29 cellular contexts compared by ENCODE assay signal in the genomic region with DNA sequence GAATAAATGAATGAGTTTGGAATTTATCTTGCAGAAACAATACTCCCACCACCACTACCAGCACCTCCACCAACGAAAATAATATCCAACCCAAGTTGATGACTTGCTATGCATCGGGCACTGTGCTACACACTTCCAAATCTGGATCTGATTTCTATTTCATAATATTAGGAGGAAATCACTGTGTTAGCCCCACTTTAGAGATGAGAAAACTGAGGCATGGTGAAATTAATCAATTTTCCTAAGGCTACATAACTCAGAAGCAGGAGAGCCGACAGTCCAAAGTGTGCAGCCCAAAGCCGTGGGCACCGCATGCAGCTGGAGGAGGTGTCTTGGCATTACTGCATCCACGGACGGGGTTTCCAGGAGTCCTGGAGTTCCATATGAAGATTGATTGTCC. TPM values are rescaled to one million over a fixed set of nuclear protein-coding genes. Genes with fewer than 3 reads are reported as not detected.
"Had no signal": no experiment of that assay in that cellular context is flagged by ENCODE, and none has a peak within 500 bp of the region (broad histone marks: within the 10 kb centered on the region; RNA-seq: fewer than 3 reads in every experiment).

No MANE protein-coding gene starts in this region.

- H3K36me3 ChIP-seq: left ventricle myocardium inferior, prostate gland, tibial nerve, upper lobe of left lung, vagina had no signal

- H3K4me3 ChIP-seq: hepatocyte, left ventricle myocardium inferior, lung, mucosa of descending colon, prostate gland, smooth muscle cell, tibial nerve, upper lobe of left lung, vagina had no signal

- H3K9me3 ChIP-seq: left ventricle myocardium inferior, mucosa of descending colon, prostate gland, tibial nerve, upper lobe of left lung, vagina had no signal

- H3K9ac ChIP-seq: parathyroid adenoma had no signal

- H3K27ac ChIP-seq: hepatocyte, left ventricle myocardium inferior, parathyroid adenoma, prostate gland, tibial nerve, upper lobe of left lung, vagina had no signal

- ATAC-seq: mucosa of descending colon; naive thymus-derived CD4-positive, alpha-beta T cell; natural killer cell treated with Interleukin-12 subunit alpha and Interleukin-12 subunit beta and Interleukin-15 and Interleukin-18, amount 100 ng/mL, for 72 hours; right cardiac atrium; stimulated activated memory B cell treated with anti-CD40 and anti-IgM and Interleukin-4, amounts not matched to agents 10 μg/mL and 1 μg/mL and 100 μg/mL, for 72 hours; stimulated activated naive CD8-positive, alpha-beta T cell treated with anti-CD3 and anti-CD28 coated beads, Interleukin-15, amount 100 ng/mL, for 72 hours had no signal

- H2AFZ ChIP-seq: hepatocyte, parathyroid adenoma had no signal

- H3K4me3 Mint-ChIP-seq: naive thymus-derived CD4-positive, alpha-beta T cell; natural killer cell treated with Interleukin-12 subunit alpha and Interleukin-12 subunit beta and Interleukin-15 and Interleukin-18, amount 100 ng/mL, for 72 hours; neural crest cell; stimulated activated memory B cell treated with anti-CD40 and anti-IgM and Interleukin-4, amounts not matched to agents 10 μg/mL and 1 μg/mL and 100 μg/mL, for 72 hours; stimulated activated naive CD8-positive, alpha-beta T cell treated with anti-CD3 and anti-CD28 coated beads, Interleukin-15, amount 100 ng/mL, for 72 hours had no signal

- H3K36me3 Mint-ChIP-seq: naive thymus-derived CD4-positive, alpha-beta T cell; natural killer cell treated with Interleukin-12 subunit alpha and Interleukin-12 subunit beta and Interleukin-15 and Interleukin-18, amount 100 ng/mL, for 72 hours; stimulated activated memory B cell treated with anti-CD40 and anti-IgM and Interleukin-4, amounts not matched to agents 10 μg/mL and 1 μg/mL and 100 μg/mL, for 72 hours had no signal

- H3K4me1 ChIP-seq: parathyroid adenoma, prostate gland, upper lobe of left lung, vagina had no signal

- H3K4me1 Mint-ChIP-seq: naive thymus-derived CD4-positive, alpha-beta T cell; neural crest cell; stimulated activated naive CD8-positive, alpha-beta T cell treated with anti-CD3 and anti-CD28 coated beads, Interleukin-15, amount 100 ng/mL, for 72 hours had no signal

- H3K27me3 ChIP-seq: hepatocyte, upper lobe of left lung, vagina had no signal

- H3K79me2 ChIP-seq: hepatocyte, parathyroid adenoma had no signal

- DNase-seq: islet precursor cell; left ventricle myocardium inferior; mesendoderm; midbrain; mucosa of descending colon; naive thymus-derived CD4-positive, alpha-beta T cell; nucleus accumbens; retina; right cardiac atrium; stimulated activated CD4-positive, alpha-beta T cell treated with anti-CD3 and anti-CD28 coated beads, Interleukin-1b, Interleukin-23, amount 100 ng/mL, for 48 hours; stimulated activated CD4-positive, alpha-beta T cell treated with anti-CD3 and anti-CD28 coated beads, Interleukin-2, amount 100 ng/mL, for 48 hours; stimulated activated CD4-positive, alpha-beta T cell treated with anti-CD3 and anti-CD28 coated beads, Interleukin-4, amount 100 ng/mL, for 4 hours; stimulated activated CD8-positive, alpha-beta memory T cell treated with anti-CD3 and anti-CD28 coated beads, Interleukin-4, amount 100 ng/mL, for 48 hours; stimulated activated naive CD4-positive, alpha-beta T cell treated with Interleukin-2 at 50 U/mL for 16 hours; stimulated activated naive CD8-positive, alpha-beta T cell treated with anti-CD3 and anti-CD28 coated beads, Interleukin-15, amount 100 ng/mL, for 72 hours; substantia nigra; upper lobe of left lung had no signal

- H3K9me3 Mint-ChIP-seq: natural killer cell treated with Interleukin-12 subunit alpha and Interleukin-12 subunit beta and Interleukin-15 and Interleukin-18, amount 100 ng/mL, for 72 hours; neural crest cell; stimulated activated memory B cell treated with anti-CD40 and anti-IgM and Interleukin-4, amounts not matched to agents 10 μg/mL and 1 μg/mL and 100 μg/mL, for 72 hours; stimulated activated naive CD8-positive, alpha-beta T cell treated with anti-CD3 and anti-CD28 coated beads, Interleukin-15, amount 100 ng/mL, for 72 hours had no signal

- H3K4me2 ChIP-seq: hepatocyte, smooth muscle cell had no signal

RNA-seq across cellular contexts. Expression of a gene that starts 17.6 kb away (rescaled TPM):
- total RNA-seq: hepatocyte; myocyte; naive thymus-derived CD4-positive, alpha-beta T cell; osteocyte; smooth muscle cell; vagina had no signal
- polyA plus RNA-seq: hepatocyte; naive thymus-derived CD4-positive, alpha-beta T cell; smooth muscle cell had no signal
